In genomic region chr19:3968556-3969434, GRCh38 we compare ENCODE assay signal across 1 cellular context.
TF ChIP-seq lines count a peak whose summit lies in the region.

No MANE protein-coding gene starts in this region.

TF ChIP-seq in liver, 16 proteins besides CTCF, POLR2A, EP300 and RAD21 (continued from another document):
- TF ChIP-seq TAF1 (conservative IDR thresholded peaks at IDR 0.05) (no peak), NR2F2 (IDR thresholded peaks at IDR 0.05) (peak; percentile 92), JUND (IDR thresholded peaks at IDR 0.05) (peak; percentile 99), HNF4A (conservative IDR thresholded peaks at IDR 0.05) (no peak), RXRA (IDR thresholded peaks at IDR 0.05) (peak; percentile 25 to 50), EGR1 (IDR thresholded peaks at IDR 0.05; ENCODE audit: low read depth in 2 of 2) (no peak), HNF4G (IDR thresholded peaks at IDR 0.05) (no peak), SP1 (IDR thresholded peaks at IDR 0.05) (peak; percentile 54), FOXA2 (IDR thresholded peaks at IDR 0.05) (peak; percentile 94)
